In the genomic region with DNA sequence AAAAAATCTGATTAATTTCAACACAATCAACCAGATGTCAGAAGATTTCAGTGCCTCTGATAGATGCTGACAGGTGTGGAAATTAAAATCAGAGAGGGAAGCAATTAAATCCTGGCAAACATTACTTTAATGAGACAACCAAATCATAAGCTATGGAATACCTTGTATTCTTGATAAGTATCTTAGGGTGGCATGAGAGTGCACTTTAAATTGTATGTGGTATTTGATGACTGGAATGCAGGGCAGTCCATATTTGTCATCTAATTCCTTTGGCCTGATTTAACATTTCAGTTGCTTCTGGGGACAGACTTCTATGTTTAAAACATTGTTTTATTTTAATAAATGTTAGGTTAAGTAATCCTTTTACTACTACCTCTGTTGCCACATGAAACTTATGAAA, we compare ENCODE assay signal across 24 cellular contexts.
DNase-seq lines count a peak whose midpoint lies in the region; ATAC-seq and TF ChIP-seq lines count a peak whose summit lies in the region.
"Had no signal": no experiment of that assay in that cellular context is flagged by ENCODE, and none has a peak within 500 bp of the region (broad histone marks: within the 10 kb centered on the region; RNA-seq: fewer than 3 reads in every experiment).

No MANE protein-coding gene starts in this region.

- no peak overlapping the region for H3K27ac ChIP-seq in left lung
- H3K27ac ChIP-seq in suprapubic skin: no peak overlapping the region
- H3K27ac ChIP-seq: epithelial cell of prostate, parathyroid adenoma, Peyer's patch had no signal

- intact Hi-C loops in left lung (cut with DNase I): no loop called here
- intact Hi-C loops in left ventricle myocardium superior (cut with micrococcal nuclease): no loop called here

- H3K4me1 ChIP-seq in left lung: peaks cover 0 to 8% of the 10 kb centered on the region in 2 donors
- H3K4me1 ChIP-seq in suprapubic skin: peaks cover 3% of the 10 kb centered on the region

- no peaks in the 10 kb centered on the region for H3K9me3 ChIP-seq in left lung
- no peaks in the 10 kb centered on the region for H3K9me3 ChIP-seq in suprapubic skin
- H3K9me3 ChIP-seq: Peyer's patch, sigmoid colon had no signal

- H3K27me3 ChIP-seq in left lung (no peaks in the 10 kb centered on the region), suprapubic skin (no peaks in the 10 kb centered on the region)
- H3K27me3 ChIP-seq: Peyer's patch, sigmoid colon had no signal

- DNase-seq in AG08396 (ENCODE audit: low spot score) (peak; percentile 25), ELR (ENCODE audit: low read depth) (peak; percentile 51), left lung (no peak), left ventricle myocardium superior (no peak), SW 1271 (lab: John Stamatoyannopoulos, UW) (no peak), suprapubic skin (ENCODE audit: low spot score in 2 of 2) (no peak)
- DNase-seq: activated gamma-delta T cell; amygdala; central memory CD4-positive, alpha-beta T cell; DMS79; H7; Karpas-422; kidney glomerular epithelial cell; NCI-H1092; NCI-H2081 treated with DMSO at 0.1 percent for 48 hours; NCI-H446 treated with DMSO at 0.1 percent for 48 hours; NK-92 treated with Interleukin-12 subunit alpha and Interleukin-12 subunit beta, amount 100 ng/mL, for 24 hours; Peyer's patch; sigmoid colon had no signal

- TF ChIP-seq EP300 in suprapubic skin (IDR thresholded peaks at IDR 0.05): no peak

- TF ChIP-seq CTCF in left lung (IDR thresholded peaks at IDR 0.05) (no peak), suprapubic skin (IDR thresholded peaks at IDR 0.05) (no peak)

- peak; percentile 75 for ATAC-seq in SK-N-SH treated with all-trans-retinoic acid at 6 μM for 48 hours
- peak; percentile 60 for ATAC-seq in left lung
- ATAC-seq in left ventricle myocardium superior: no peak
- ATAC-seq: activated CD4-positive, CD25-positive, alpha-beta regulatory T cell treated with anti-CD3 and anti-CD28 coated beads, Interleukin-2, amount 50 U/mL, for 24 hours; natural killer cell treated with Interleukin-12 subunit alpha and Interleukin-12 subunit beta and Interleukin-15 and Interleukin-18, amount 100 ng/mL, for 72 hours had no signal

- no peak for TF ChIP-seq POLR2A in suprapubic skin (IDR thresholded peaks at IDR 0.05)

- H3K36me3 ChIP-seq in left lung (no peaks in the 10 kb centered on the region), suprapubic skin (no peaks in the 10 kb centered on the region)
- H3K36me3 ChIP-seq: Peyer's patch, sigmoid colon had no signal

- H3K4me3 ChIP-seq in left lung (no peak overlapping the region), suprapubic skin (no peak overlapping the region)
- H3K4me3 ChIP-seq: Peyer's patch, sigmoid colon had no signal

TF ChIP-seq in SK-N-SH treated with all-trans-retinoic acid at 6 μM for 48 hours, 23 proteins besides CTCF, POLR2A, EP300 and RAD21:
- TF ChIP-seq ZNF8 (CRISPR knock-in tag; IDR thresholded peaks at IDR 0.05) (no peak), ZFP30 (CRISPR knock-in tag; IDR thresholded peaks at IDR 0.05) (no peak), OSR1 (CRISPR knock-in tag; IDR thresholded peaks at IDR 0.05) (no peak), GLIS3 (CRISPR knock-in tag; IDR thresholded peaks at IDR 0.05) (no peak), ISL1 (CRISPR knock-in tag; IDR thresholded peaks at IDR 0.05) (peak; percentile 69)
- TF ChIP-seq, protein P1, sequence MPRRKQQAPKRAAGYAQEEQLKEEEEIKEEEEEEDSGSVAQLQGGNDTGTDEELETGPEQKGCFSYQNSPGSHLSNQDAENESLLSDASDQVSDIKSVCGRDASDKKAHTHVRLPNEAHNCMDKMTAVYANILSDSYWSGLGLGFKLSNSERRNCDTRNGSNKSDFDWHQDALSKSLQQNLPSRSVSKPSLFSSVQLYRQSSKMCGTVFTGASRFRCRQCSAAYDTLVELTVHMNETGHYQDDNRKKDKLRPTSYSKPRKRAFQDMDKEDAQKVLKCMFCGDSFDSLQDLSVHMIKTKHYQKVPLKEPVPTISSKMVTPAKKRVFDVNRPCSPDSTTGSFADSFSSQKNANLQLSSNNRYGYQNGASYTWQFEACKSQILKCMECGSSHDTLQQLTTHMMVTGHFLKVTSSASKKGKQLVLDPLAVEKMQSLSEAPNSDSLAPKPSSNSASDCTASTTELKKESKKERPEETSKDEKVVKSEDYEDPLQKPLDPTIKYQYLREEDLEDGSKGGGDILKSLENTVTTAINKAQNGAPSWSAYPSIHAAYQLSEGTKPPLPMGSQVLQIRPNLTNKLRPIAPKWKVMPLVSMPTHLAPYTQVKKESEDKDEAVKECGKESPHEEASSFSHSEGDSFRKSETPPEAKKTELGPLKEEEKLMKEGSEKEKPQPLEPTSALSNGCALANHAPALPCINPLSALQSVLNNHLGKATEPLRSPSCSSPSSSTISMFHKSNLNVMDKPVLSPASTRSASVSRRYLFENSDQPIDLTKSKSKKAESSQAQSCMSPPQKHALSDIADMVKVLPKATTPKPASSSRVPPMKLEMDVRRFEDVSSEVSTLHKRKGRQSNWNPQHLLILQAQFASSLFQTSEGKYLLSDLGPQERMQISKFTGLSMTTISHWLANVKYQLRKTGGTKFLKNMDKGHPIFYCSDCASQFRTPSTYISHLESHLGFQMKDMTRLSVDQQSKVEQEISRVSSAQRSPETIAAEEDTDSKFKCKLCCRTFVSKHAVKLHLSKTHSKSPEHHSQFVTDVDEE (CRISPR knock-in tag; IDR thresholded peaks at IDR 0.05): no peak

Comparison
In these comparisons a context has a peak if more than half of its experiments do, and no peak if none do; other contexts are left out.
1. DNase-seq: peak in AG08396 (single experiment) and ELR (single experiment); none in left lung (0 of 2), left ventricle myocardium superior (single experiment), SW 1271 (0 of 2) and suprapubic skin (0 of 2).